1 cellular context compared by ENCODE assay signal in the genomic region with DNA sequence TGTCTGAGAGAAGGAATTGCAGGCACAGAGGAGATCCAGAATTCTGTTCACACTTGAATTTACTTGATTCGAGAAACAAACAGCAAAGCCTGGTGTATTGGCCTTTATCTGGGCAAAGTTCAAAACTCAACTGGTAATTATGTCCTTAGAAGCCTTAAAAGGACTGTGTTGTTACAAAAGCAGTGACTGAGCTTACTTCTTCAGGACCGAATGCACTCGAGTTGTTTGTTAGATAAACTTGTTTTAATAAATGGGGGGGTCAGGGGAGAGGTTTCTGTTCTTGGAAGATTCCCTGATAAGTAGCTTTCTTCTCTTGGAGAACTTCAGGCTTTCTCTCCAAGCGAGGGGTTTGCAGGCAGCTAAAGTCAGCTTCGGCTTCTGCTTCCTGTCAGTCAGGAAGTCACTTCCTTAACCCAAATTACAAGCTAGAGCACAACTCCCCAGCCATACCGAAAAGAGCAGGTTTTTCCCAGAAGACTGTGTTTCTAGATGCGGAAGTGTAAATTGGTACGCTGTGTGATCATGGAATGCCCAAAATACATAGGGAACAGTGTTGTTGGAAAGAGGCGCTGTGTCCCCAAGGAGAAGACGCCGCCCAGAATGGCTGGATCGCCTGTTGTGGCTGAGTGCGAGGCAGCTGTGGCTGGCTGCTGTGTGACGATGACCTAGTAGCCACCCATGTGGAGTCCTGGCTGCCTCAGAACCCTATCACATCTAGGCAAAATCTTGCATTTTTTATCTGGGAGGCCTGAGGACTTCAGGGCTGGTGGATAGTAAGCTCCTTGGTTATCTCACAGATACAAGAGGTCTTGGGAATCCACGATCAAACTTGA.
A peak's percentile ranks its signal among the peaks of the same experiment; 100 is the strongest.
TF ChIP-seq lines count a peak whose summit lies in the region.

No MANE protein-coding gene starts in this region.

TF ChIP-seq in K562, 482 proteins besides CTCF, POLR2A, EP300 and RAD21 (continued from another document and continues in another):
- TF ChIP-seq VEZF1 (CRISPR knock-in tag; IDR thresholded peaks at IDR 0.05) (peak; percentile 52; the same call in 1 of the 2 replicates), SMARCB1 (IDR thresholded peaks at IDR 0.05; ENCODE audit: insufficient read length, low read depth) (no peak), NCOR1 (IDR thresholded peaks at IDR 0.05) (peak; percentile 94), EZH2 (IDR thresholded peaks at IDR 0.05; ENCODE audit: borderline replicate concordance, low read depth, low read length) (no peak), POLR3A (IDR thresholded peaks at IDR 0.05; ENCODE audit: borderline replicate concordance, extremely low read depth, insufficient read depth, insufficient read length) (no peak), SP1 (CRISPR knock-in tag; IDR thresholded peaks at IDR 0.05) (no peak), ESRRA (IDR thresholded peaks at IDR 0.05; ENCODE audit: borderline replicate concordance, low read depth) (peak; percentile 49; the same call in 1 of the 2 replicates), U2AF1 (optimal IDR thresholded peaks at IDR 0.05; ENCODE audit: low read depth, low read length) (no peak), NBN (IDR thresholded peaks at IDR 0.05; ENCODE audit: low read depth) (0 out of 2 replicates have a peak, but pooled peaks have one; percentile 59), CBFA2T3 (IDR thresholded peaks at IDR 0.05) (peak; percentile 97), ETV5 (CRISPR knock-in tag; IDR thresholded peaks at IDR 0.05; ENCODE audit: low read depth) (no peak), CBFA2T2 (conservative IDR thresholded peaks at IDR 0.05) (peak; percentile 95), ZBTB1 (CRISPR knock-in tag; IDR thresholded peaks at IDR 0.05; ENCODE audit: borderline replicate concordance, low read depth) (no peak), FOS (IDR thresholded peaks at IDR 0.05; ENCODE audit: extremely low read depth, insufficient read length) (no peak), FOSL1 (tag; conservative IDR thresholded peaks at IDR 0.05) (peak; percentile 30; the same call in 1 of the 2 replicates), SREBF2 (CRISPR knock-in tag; IDR thresholded peaks at IDR 0.05) (no peak), IRF1 (CRISPR knock-in tag; IDR thresholded peaks at IDR 0.05; ENCODE audit: borderline replicate concordance) (no peak), OTX1 (CRISPR knock-in tag; IDR thresholded peaks at IDR 0.05) (no peak), SMAD3 (CRISPR knock-in tag; conservative IDR thresholded peaks at IDR 0.05) (no peak), ASH1L (IDR thresholded peaks at IDR 0.05; ENCODE audit: borderline replicate concordance, low read depth, partially characterized antibody) (no peak), NFE2 (IDR thresholded peaks at IDR 0.05; ENCODE audit: low read depth) (no peak), TFAP4 (CRISPR knock-in tag; IDR thresholded peaks at IDR 0.05; ENCODE audit: borderline replicate concordance) (peak; percentile 72), NCOA4 (IDR thresholded peaks at IDR 0.05; ENCODE audit: partially characterized antibody) (no peak), FOXJ2 (tag; IDR thresholded peaks at IDR 0.05) (0 out of 2 replicates have a peak, but pooled peaks have one; percentile 51), TGIF2 (CRISPR knock-in tag; IDR thresholded peaks at IDR 0.05) (no peak), CEBPG (CRISPR knock-in tag; IDR thresholded peaks at IDR 0.05) (no peak), CEBPG (tag; conservative IDR thresholded peaks at IDR 0.05 in 1 of 2, IDR thresholded peaks at IDR 0.05 in 1 of 2) (no peak), ZNF354B (CRISPR knock-in tag; IDR thresholded peaks at IDR 0.05) (no peak), ZNF644 (tag; IDR thresholded peaks at IDR 0.05; ENCODE audit: low read depth) (no peak), NFRKB (IDR thresholded peaks at IDR 0.05; ENCODE audit: low read depth) (peak; percentile 57; the same call in 1 of the 2 replicates), PKNOX1 (IDR thresholded peaks at IDR 0.05) (peak; percentile 89), KLF1 (tag; IDR thresholded peaks at IDR 0.05) (no peak), KLF10 (CRISPR knock-in tag; IDR thresholded peaks at IDR 0.05) (no peak), ZNF695 (CRISPR knock-in tag; IDR thresholded peaks at IDR 0.05) (no peak), ZNF121 (CRISPR knock-in tag; conservative IDR thresholded peaks at IDR 0.05) (no peak), ZNF561 (CRISPR knock-in tag; conservative IDR thresholded peaks at IDR 0.05) (no peak), ZNF175 (CRISPR knock-in tag; IDR thresholded peaks at IDR 0.05; ENCODE audit: low read depth) (peak; percentile 41; the same call in 1 of the 2 replicates), PHTF2 (CRISPR knock-in tag; IDR thresholded peaks at IDR 0.05) (no peak), CEBPZ (IDR thresholded peaks at IDR 0.05; ENCODE audit: borderline replicate concordance, low read depth, low read length) (no peak)
- TF ChIP-seq, protein P1, sequence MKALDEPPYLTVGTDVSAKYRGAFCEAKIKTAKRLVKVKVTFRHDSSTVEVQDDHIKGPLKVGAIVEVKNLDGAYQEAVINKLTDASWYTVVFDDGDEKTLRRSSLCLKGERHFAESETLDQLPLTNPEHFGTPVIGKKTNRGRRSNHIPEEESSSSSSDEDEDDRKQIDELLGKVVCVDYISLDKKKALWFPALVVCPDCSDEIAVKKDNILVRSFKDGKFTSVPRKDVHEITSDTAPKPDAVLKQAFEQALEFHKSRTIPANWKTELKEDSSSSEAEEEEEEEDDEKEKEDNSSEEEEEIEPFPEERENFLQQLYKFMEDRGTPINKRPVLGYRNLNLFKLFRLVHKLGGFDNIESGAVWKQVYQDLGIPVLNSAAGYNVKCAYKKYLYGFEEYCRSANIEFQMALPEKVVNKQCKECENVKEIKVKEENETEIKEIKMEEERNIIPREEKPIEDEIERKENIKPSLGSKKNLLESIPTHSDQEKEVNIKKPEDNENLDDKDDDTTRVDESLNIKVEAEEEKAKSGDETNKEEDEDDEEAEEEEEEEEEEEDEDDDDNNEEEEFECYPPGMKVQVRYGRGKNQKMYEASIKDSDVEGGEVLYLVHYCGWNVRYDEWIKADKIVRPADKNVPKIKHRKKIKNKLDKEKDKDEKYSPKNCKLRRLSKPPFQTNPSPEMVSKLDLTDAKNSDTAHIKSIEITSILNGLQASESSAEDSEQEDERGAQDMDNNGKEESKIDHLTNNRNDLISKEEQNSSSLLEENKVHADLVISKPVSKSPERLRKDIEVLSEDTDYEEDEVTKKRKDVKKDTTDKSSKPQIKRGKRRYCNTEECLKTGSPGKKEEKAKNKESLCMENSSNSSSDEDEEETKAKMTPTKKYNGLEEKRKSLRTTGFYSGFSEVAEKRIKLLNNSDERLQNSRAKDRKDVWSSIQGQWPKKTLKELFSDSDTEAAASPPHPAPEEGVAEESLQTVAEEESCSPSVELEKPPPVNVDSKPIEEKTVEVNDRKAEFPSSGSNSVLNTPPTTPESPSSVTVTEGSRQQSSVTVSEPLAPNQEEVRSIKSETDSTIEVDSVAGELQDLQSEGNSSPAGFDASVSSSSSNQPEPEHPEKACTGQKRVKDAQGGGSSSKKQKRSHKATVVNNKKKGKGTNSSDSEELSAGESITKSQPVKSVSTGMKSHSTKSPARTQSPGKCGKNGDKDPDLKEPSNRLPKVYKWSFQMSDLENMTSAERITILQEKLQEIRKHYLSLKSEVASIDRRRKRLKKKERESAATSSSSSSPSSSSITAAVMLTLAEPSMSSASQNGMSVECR (CRISPR knock-in tag; IDR thresholded peaks at IDR 0.05): no peak
- TF ChIP-seq, protein P2, sequence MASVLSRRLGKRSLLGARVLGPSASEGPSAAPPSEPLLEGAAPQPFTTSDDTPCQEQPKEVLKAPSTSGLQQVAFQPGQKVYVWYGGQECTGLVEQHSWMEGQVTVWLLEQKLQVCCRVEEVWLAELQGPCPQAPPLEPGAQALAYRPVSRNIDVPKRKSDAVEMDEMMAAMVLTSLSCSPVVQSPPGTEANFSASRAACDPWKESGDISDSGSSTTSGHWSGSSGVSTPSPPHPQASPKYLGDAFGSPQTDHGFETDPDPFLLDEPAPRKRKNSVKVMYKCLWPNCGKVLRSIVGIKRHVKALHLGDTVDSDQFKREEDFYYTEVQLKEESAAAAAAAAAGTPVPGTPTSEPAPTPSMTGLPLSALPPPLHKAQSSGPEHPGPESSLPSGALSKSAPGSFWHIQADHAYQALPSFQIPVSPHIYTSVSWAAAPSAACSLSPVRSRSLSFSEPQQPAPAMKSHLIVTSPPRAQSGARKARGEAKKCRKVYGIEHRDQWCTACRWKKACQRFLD (CRISPR knock-in tag; IDR thresholded peaks at IDR 0.05): 0 out of 2 replicates have a peak, but pooled peaks have one; percentile 32
- TF ChIP-seq, protein P3, sequence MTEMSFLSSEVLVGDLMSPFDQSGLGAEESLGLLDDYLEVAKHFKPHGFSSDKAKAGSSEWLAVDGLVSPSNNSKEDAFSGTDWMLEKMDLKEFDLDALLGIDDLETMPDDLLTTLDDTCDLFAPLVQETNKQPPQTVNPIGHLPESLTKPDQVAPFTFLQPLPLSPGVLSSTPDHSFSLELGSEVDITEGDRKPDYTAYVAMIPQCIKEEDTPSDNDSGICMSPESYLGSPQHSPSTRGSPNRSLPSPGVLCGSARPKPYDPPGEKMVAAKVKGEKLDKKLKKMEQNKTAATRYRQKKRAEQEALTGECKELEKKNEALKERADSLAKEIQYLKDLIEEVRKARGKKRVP (CRISPR knock-in tag; IDR thresholded peaks at IDR 0.05): no peak
- TF ChIP-seq, protein P4, sequence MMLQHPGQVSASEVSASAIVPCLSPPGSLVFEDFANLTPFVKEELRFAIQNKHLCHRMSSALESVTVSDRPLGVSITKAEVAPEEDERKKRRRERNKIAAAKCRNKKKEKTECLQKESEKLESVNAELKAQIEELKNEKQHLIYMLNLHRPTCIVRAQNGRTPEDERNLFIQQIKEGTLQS (IDR thresholded peaks at IDR 0.05): no peak
- TF ChIP-seq, protein P4 (CRISPR knock-in tag; conservative IDR thresholded peaks at IDR 0.05): no peak
